Comparison of ENCODE assay signal across 12 cellular contexts in genomic region chr2:130597989-130598388, GRCh38. TPM values are rescaled to one million over a fixed set of nuclear protein-coding genes. Genes with fewer than 3 reads are reported as not detected.
"Had no signal": no experiment of that assay in that cellular context is flagged by ENCODE, and none has a peak within 500 bp of the region (broad histone marks: within the 10 kb centered on the region; RNA-seq: fewer than 3 reads in every experiment).

No MANE protein-coding gene starts in this region.

RNA-seq across cellular contexts. Expression of gene CFC1, which starts 1.4 kb away (rescaled TPM):
- total RNA-seq: naive thymus-derived CD8-positive, alpha-beta T cell; natural killer cell treated with Interleukin-12 subunit alpha and Interleukin-12 subunit beta and Interleukin-15 and Interleukin-18, amount 100 ng/mL, for 72 hours; neural crest cell; osteocyte; posterior vena cava; pulmonary artery endothelial cell; sciatic nerve; smooth muscle cell; spleen; suprapubic skin; urinary bladder had no signal
- polyA plus RNA-seq: naive thymus-derived CD8-positive, alpha-beta T cell; smooth muscle cell; urinary bladder had no signal

RNA-seq across cellular contexts. Expression of gene POTEJ, which starts 13.3 kb away (rescaled TPM):
- total RNA-seq: naive thymus-derived CD8-positive, alpha-beta T cell; natural killer cell treated with Interleukin-12 subunit alpha and Interleukin-12 subunit beta and Interleukin-15 and Interleukin-18, amount 100 ng/mL, for 72 hours; neural crest cell; osteocyte; posterior vena cava; sciatic nerve; smooth muscle cell; spleen; suprapubic skin; upper lobe of right lung; urinary bladder had no signal
- polyA plus RNA-seq: naive thymus-derived CD8-positive, alpha-beta T cell; smooth muscle cell; spleen; urinary bladder had no signal
